15 cellular contexts compared by ENCODE assay signal in genomic region chr22:41820447-41820846, GRCh38.
"Had no signal": no experiment of that assay in that cellular context is flagged by ENCODE, and none has a peak within 500 bp of the region (broad histone marks: within the 10 kb centered on the region; RNA-seq: fewer than 3 reads in every experiment).

No MANE protein-coding gene starts in this region.

- ATAC-seq: esophagus mucosa; left lobe of liver; stimulated activated naive CD8-positive, alpha-beta T cell treated with anti-CD3 and anti-CD28 coated beads, Interleukin-15, Interleukin-2, amounts not matched to agents 100 U/mL and 50 U/mL, for 24 hours had no signal

- H3K4me1 ChIP-seq: colonic mucosa, suprapubic skin had no signal

- H3K9me3 ChIP-seq: adrenal gland, colonic mucosa, right atrium auricular region, suprapubic skin had no signal

- H3K4me3 ChIP-seq: adrenal gland, cardiac muscle cell, colonic mucosa, hepatocyte, right atrium auricular region, skin epidermis, suprapubic skin had no signal

- H3K27me3 ChIP-seq: adrenal gland, cardiac muscle cell, colonic mucosa, hepatocyte, right atrium auricular region, suprapubic skin had no signal

- H3K36me3 ChIP-seq: colonic mucosa, right atrium auricular region had no signal

- DNase-seq: activated CD4-positive, alpha-beta T cell treated with anti-CD3 and anti-CD28 coated beads, Interleukin-2, amount 50 U/mL, for 4 hours; activated naive CD4-positive, alpha-beta T cell treated with Interleukin-2 at 50 U/mL for 16 hours; adrenal gland; colonic mucosa; stimulated activated CD4-positive, alpha-beta T cell treated with anti-CD3 and anti-CD28 coated beads, Interleukin-15, amount 100 ng/mL, for 24 hours; stimulated activated CD4-positive, alpha-beta T cell treated with anti-CD3 and anti-CD28 coated beads, Interleukin-4, amount 100 ng/mL, for 24 hours; stimulated activated naive CD8-positive, alpha-beta T cell treated with anti-CD3 and anti-CD28 coated beads, Interleukin-15, Interleukin-2, amounts not matched to agents 100 U/mL and 50 U/mL, for 24 hours; trophoblast cell had no signal
